In genomic region chr14:90837355-90837754, GRCh38 we compare ENCODE assay signal across 26 cellular contexts.
"Had no signal": no experiment of that assay in that cellular context is flagged by ENCODE, and none has a peak within 500 bp of the region (broad histone marks: within the 10 kb centered on the region; RNA-seq: fewer than 3 reads in every experiment).

No MANE protein-coding gene starts in this region.

- H3K9me3 ChIP-seq: body of pancreas, Peyer's patch had no signal

- H3K9me3 Mint-ChIP-seq: activated naive CD4-positive, alpha-beta T cell treated with anti-CD3 and anti-CD28 coated beads, Interleukin-2, amount 10 ng/mL, durations not matched to agents 7 days and 5 days; activated naive CD8-positive, alpha-beta T cell treated with anti-CD3 and anti-CD28 coated beads for 36 hours; activated T-cell treated with anti-CD3 and anti-CD28 coated beads, Interleukin-2, amount 50 U/mL, for 4 hours; T-helper 1 cell treated with Interleukin-12 subunit alpha and Interleukin-12 subunit beta and Interleukin-4 antibody, amounts not matched to agents 30 μg/mL and 1 μg/mL, for 36 hours had no signal

- H3K4me2 ChIP-seq: KMS-11 had no signal

- H3K4me3 ChIP-seq: body of pancreas, Peyer's patch had no signal

- H3K36me3 ChIP-seq: Peyer's patch had no signal

- H3K9ac ChIP-seq: KMS-11 had no signal

- H3K4me1 ChIP-seq: body of pancreas, Peyer's patch had no signal

- DNase-seq: activated CD4-positive, alpha-beta T cell treated with anti-CD3 and anti-CD28 coated beads for 48 hours; activated CD4-positive, alpha-beta T cell treated with anti-CD3 and anti-CD28 coated beads, Interleukin-2, amount 50 U/mL, for 4 hours; activated CD4-positive, CD25-positive, alpha-beta regulatory T cell treated with anti-CD3 and anti-CD28 coated beads, Interleukin-2, amount 50 U/mL, for 72 hours; activated CD8-positive, alpha-beta T cell treated with anti-CD3 and anti-CD28 coated beads, Interleukin-2, amount 10 ng/mL, durations not matched to agents 7 days and 5 days; activated gamma-delta T cell treated with Interleukin-2 at 50 U/mL for 16 hours; activated naive CD4-positive, alpha-beta T cell treated with anti-CD3 and anti-CD28 coated beads, Interleukin-2, amount 10 ng/mL, durations not matched to agents 7 days and 5 days; activated naive CD8-positive, alpha-beta T cell treated with anti-CD3 and anti-CD28 coated beads for 36 hours; activated T-cell treated with anti-CD3 and anti-CD28 coated beads, Interleukin-2, amount 50 U/mL, for 4 hours; anterior cingulate cortex; body of pancreas; MV-4-11; NCI-H1092 treated with DMSO at 0.1 percent for 48 hours; NCI-H1417 treated with DMSO at 0.1 percent for 48 hours; NCI-H1694; NCI-H2029; NCI-H2107; NCI-H2171 treated with DMSO at 0.1 percent for 48 hours; NCI-H226; NCI-H526 treated with DMSO at 0.1 percent for 48 hours; NCI-H82; SHP77 had no signal

- ATAC-seq: body of pancreas, WTC11 had no signal

- H3K36me3 Mint-ChIP-seq: activated naive CD4-positive, alpha-beta T cell treated with anti-CD3 and anti-CD28 coated beads, Interleukin-2, amount 10 ng/mL, durations not matched to agents 7 days and 5 days; activated naive CD8-positive, alpha-beta T cell treated with anti-CD3 and anti-CD28 coated beads for 36 hours; WTC11 had no signal

- H3K27ac ChIP-seq: body of pancreas, KMS-11, Peyer's patch, RWPE1 had no signal

- H3K27ac Mint-ChIP-seq: activated CD8-positive, alpha-beta T cell treated with anti-CD3 and anti-CD28 coated beads, Interleukin-2, amount 10 ng/mL, durations not matched to agents 7 days and 5 days; activated naive CD4-positive, alpha-beta T cell treated with anti-CD3 and anti-CD28 coated beads, Interleukin-2, amount 10 ng/mL, durations not matched to agents 7 days and 5 days; activated naive CD8-positive, alpha-beta T cell treated with anti-CD3 and anti-CD28 coated beads for 36 hours; T-helper 1 cell treated with Interleukin-12 subunit alpha and Interleukin-12 subunit beta and Interleukin-4 antibody, amounts not matched to agents 30 μg/mL and 1 μg/mL, for 36 hours; WTC11 had no signal

- H3K4me3 Mint-ChIP-seq: activated CD8-positive, alpha-beta T cell treated with anti-CD3 and anti-CD28 coated beads, Interleukin-2, amount 10 ng/mL, durations not matched to agents 7 days and 5 days; activated naive CD4-positive, alpha-beta T cell treated with anti-CD3 and anti-CD28 coated beads, Interleukin-2, amount 10 ng/mL, durations not matched to agents 7 days and 5 days; activated naive CD8-positive, alpha-beta T cell treated with anti-CD3 and anti-CD28 coated beads for 36 hours; activated T-cell treated with anti-CD3 and anti-CD28 coated beads, Interleukin-2, amount 50 U/mL, for 4 hours; T-helper 1 cell treated with Interleukin-12 subunit alpha and Interleukin-12 subunit beta and Interleukin-4 antibody, amounts not matched to agents 30 μg/mL and 1 μg/mL, for 36 hours; WTC11 had no signal

- H3K27me3 ChIP-seq: body of pancreas, Peyer's patch had no signal
